ENCODE assay signal across 2 cellular contexts in genomic region chr1:209720326-209720725, GRCh38.
TF ChIP-seq lines count a peak whose summit lies in the region.

No MANE protein-coding gene starts in this region.

TF ChIP-seq in liver, 16 proteins besides CTCF, POLR2A, EP300 and RAD21:
- TF ChIP-seq YY1 (IDR thresholded peaks at IDR 0.05) (peak; percentile 91), SP1 (IDR thresholded peaks at IDR 0.05) (peak; percentile 98), ATF3 (IDR thresholded peaks at IDR 0.05) (peak; percentile 80), EGR1 (IDR thresholded peaks at IDR 0.05; ENCODE audit: low read depth in 2 of 2) (peak in 1 of 2 donors; percentile 83), FOXA1 (IDR thresholded peaks at IDR 0.05) (peak; percentile 81), FOXA2 (IDR thresholded peaks at IDR 0.05) (peak; percentile 85), MAX (IDR thresholded peaks at IDR 0.05) (peak; percentile 93), ZBTB33 (IDR thresholded peaks at IDR 0.05) (peak; percentile 96), HNF4A (conservative IDR thresholded peaks at IDR 0.05) (peak; percentile 83 to 91), HNF4G (IDR thresholded peaks at IDR 0.05) (peak; percentile 64), RXRA (IDR thresholded peaks at IDR 0.05) (peak; percentile 89 to 97), REST (IDR thresholded peaks at IDR 0.05) (peak; percentile 80), GABPA (IDR thresholded peaks at IDR 0.05 in 1 of 2, conservative IDR thresholded peaks at IDR 0.05 in 1 of 2) (peak in 1 of 2 donors; percentile 62), JUND (IDR thresholded peaks at IDR 0.05) (peak; percentile 72 to 91), TAF1 (conservative IDR thresholded peaks at IDR 0.05) (peak; percentile 58), NR2F2 (IDR thresholded peaks at IDR 0.05) (peak; percentile 72)

TF ChIP-seq in HepG2, 621 proteins besides CTCF, POLR2A, EP300 and RAD21:
- TF ChIP-seq JUND (CRISPR knock-in tag; IDR thresholded peaks at IDR 0.05), result no peak
- TF ChIP-seq FOXK2 (IDR thresholded peaks at IDR 0.05), result no peak
- no peak for TF ChIP-seq RARG (CRISPR knock-in tag; IDR thresholded peaks at IDR 0.05; ENCODE audit: low read depth)
- no peak for TF ChIP-seq TOPORS (CRISPR knock-in tag; IDR thresholded peaks at IDR 0.05)
- no peak for TF ChIP-seq TFDP1 (CRISPR knock-in tag; IDR thresholded peaks at IDR 0.05; ENCODE audit: borderline replicate concordance)
- no peak for TF ChIP-seq NR1H2 (CRISPR knock-in tag; IDR thresholded peaks at IDR 0.05; ENCODE audit: borderline replicate concordance, low read depth)
- no peak for TF ChIP-seq THAP8 (CRISPR knock-in tag; IDR thresholded peaks at IDR 0.05; ENCODE audit: borderline replicate concordance)
- TF ChIP-seq ZSCAN25 (CRISPR knock-in tag; IDR thresholded peaks at IDR 0.05), result no peak
- TF ChIP-seq E2F2 (CRISPR knock-in tag; IDR thresholded peaks at IDR 0.05; ENCODE audit: borderline replicate concordance), result no peak
- no peak for TF ChIP-seq PHB2 (IDR thresholded peaks at IDR 0.05; ENCODE audit: partially characterized antibody)
- no peak for TF ChIP-seq REXO4 (CRISPR knock-in tag; IDR thresholded peaks at IDR 0.05; ENCODE audit: borderline replicate concordance)
TF ChIP-seq in HepG2: peak in this region for 0.
